In genomic region chrX:53080628-53081580, GRCh38 we compare ENCODE assay signal across 9 cellular contexts. TPM values are rescaled to one million over a fixed set of nuclear protein-coding genes. Genes with fewer than 3 reads are reported as not detected.
DNase-seq lines count a peak whose midpoint lies in the region; ATAC-seq and TF ChIP-seq lines count a peak whose summit lies in the region.
"Had no signal": no experiment of that assay in that cellular context is flagged by ENCODE, and none has a peak within 500 bp of the region (broad histone marks: within the 10 kb centered on the region; RNA-seq: fewer than 3 reads in every experiment).

No MANE protein-coding gene starts in this region.

- peaks cover 0 to 24% (median 0%) of the 10 kb centered on the region in 3 donors for H3K4me1 ChIP-seq in gastroesophageal sphincter

- peak overlapping the region; percentile 86 to 96 (median 90) for H3K27ac ChIP-seq in gastroesophageal sphincter

- H3K27me3 ChIP-seq in gastroesophageal sphincter = no peaks in the 10 kb centered on the region

- no peaks in the 10 kb centered on the region for H3K9me3 ChIP-seq in gastroesophageal sphincter

- peaks cover 0 to 23% of the 10 kb centered on the region in 2 donors for H3K27me3 Mint-ChIP-seq in stimulated activated naive B cell treated with anti-CD40 and anti-IgM and Interleukin-4, amounts not matched to agents 10 μg/mL and 1 μg/mL and 100 μg/mL, for 72 hours

- 0 to 56% methylated on average over 1 to 7 of the region's 17 CpGs for WGBS in gastroesophageal sphincter (ENCODE audit: low coverage in 1 of 2), 2 donors

- H3K36me3 Mint-ChIP-seq in stimulated activated naive B cell treated with anti-CD40 and anti-IgM and Interleukin-4, amounts not matched to agents 10 μg/mL and 1 μg/mL and 100 μg/mL, for 72 hours = peaks cover 13 to 16% of the 10 kb centered on the region in 2 donors

- no peak for TF ChIP-seq EP300 in gastroesophageal sphincter (IDR thresholded peaks at IDR 0.05)

- peaks cover 18 to 36% of the 10 kb centered on the region in 2 donors for H3K4me1 Mint-ChIP-seq in stimulated activated naive B cell treated with anti-CD40 and anti-IgM and Interleukin-4, amounts not matched to agents 10 μg/mL and 1 μg/mL and 100 μg/mL, for 72 hours

- DNase-seq in NCI-H1092 (lab: John Stamatoyannopoulos, UW) (peak; percentile 18), NCI-H1092 treated with DMSO at 0.1 percent for 48 hours (lab: John Stamatoyannopoulos, UW) (no peak), COR-L47 (lab: John Stamatoyannopoulos, UW) (no peak)
- peak; percentile 50 for DNase-seq in activated CD8-positive, alpha-beta memory T cell treated with anti-CD3 and anti-CD28 coated beads, Interleukin-2, amount 50 U/mL, for 4 hours
- DNase-seq in stimulated activated naive B cell treated with anti-CD40 and anti-IgM and Interleukin-4, amounts not matched to agents 10 μg/mL and 1 μg/mL and 100 μg/mL, for 72 hours = no peak
- DNase-seq: islet precursor cell had no signal

- ATAC-seq in gastroesophageal sphincter (no peak), HG03135 (IDR thresholded peaks at IDR 0.05; ENCODE audit: unreplicated experiment) (no peak), GM21515 (IDR thresholded peaks at IDR 0.05; ENCODE audit: unreplicated experiment) (no peak)
- no peak for ATAC-seq in stimulated activated naive B cell treated with anti-CD40 and anti-IgM and Interleukin-4, amounts not matched to agents 10 μg/mL and 1 μg/mL and 100 μg/mL, for 72 hours (replicated peaks)

- no peak for TF ChIP-seq POLR2A in gastroesophageal sphincter (IDR thresholded peaks at IDR 0.05)

- peaks cover 0 to 2% of the 10 kb centered on the region in 2 donors for H3K9me3 Mint-ChIP-seq in stimulated activated naive B cell treated with anti-CD40 and anti-IgM and Interleukin-4, amounts not matched to agents 10 μg/mL and 1 μg/mL and 100 μg/mL, for 72 hours

- peak overlapping the region; percentile 91 for H3K27ac Mint-ChIP-seq in stimulated activated naive B cell treated with anti-CD40 and anti-IgM and Interleukin-4, amounts not matched to agents 10 μg/mL and 1 μg/mL and 100 μg/mL, for 72 hours

- H3K36me3 ChIP-seq in gastroesophageal sphincter = peaks cover 0 to 19% of the 10 kb centered on the region in 2 donors

- no peak for TF ChIP-seq CTCF in gastroesophageal sphincter (IDR thresholded peaks at IDR 0.05)

- peak overlapping the region; percentile 23 to 80 for H3K4me3 ChIP-seq in gastroesophageal sphincter

- H3K4me3 Mint-ChIP-seq in stimulated activated naive B cell treated with anti-CD40 and anti-IgM and Interleukin-4, amounts not matched to agents 10 μg/mL and 1 μg/mL and 100 μg/mL, for 72 hours = peak overlapping the region; percentile 75 to 81

RNA-seq across cellular contexts. Expression of gene TSPYL2, which starts 1.3 kb away (rescaled TPM):
- 100 to 1,000 TPM in 1 of 4 donors, 10 to 100 TPM in 3; 40.5 to 156 (median 89.8) TPM for total RNA-seq in gastroesophageal sphincter

RNA-seq across cellular contexts. Expression of gene KANTR, which starts 13.0 kb away (rescaled TPM):
- total RNA-seq in gastroesophageal sphincter = 10 to 100 TPM in 3 of 4 donors, 1 to 10 TPM in 1; 7.7 to 36.6 (median 13.7) TPM

RNA-seq across cellular contexts. Expression of gene GPR173, which starts 32.3 kb away (rescaled TPM):
- 1 to 10 TPM in 2 of 4 donors, under 1 TPM in 2; 0.67 to 2.5 (median 0.99) TPM for total RNA-seq in gastroesophageal sphincter

Comparison
In these comparisons a context has a peak if more than half of its experiments do, and no peak if none do; other contexts are left out.
1. DNase-seq: peak in NCI-H1092 (single experiment) and activated CD8-positive, alpha-beta memory T cell treated with anti-CD3 and anti-CD28 coated beads, Interleukin-2, amount 50 U/mL, for 4 hours (single experiment); none in NCI-H1092 treated with DMSO at 0.1 percent for 48 hours (single experiment), stimulated activated naive B cell treated with anti-CD40 and anti-IgM and Interleukin-4, amounts not matched to agents 10 μg/mL and 1 μg/mL and 100 μg/mL, for 72 hours (single experiment) and COR-L47 (single experiment).